Comparison of ENCODE assay signal across 8 cellular contexts in genomic region chrX:129540725-129541184, GRCh38. TPM values are rescaled to one million over a fixed set of nuclear protein-coding genes. Genes with fewer than 3 reads are reported as not detected.
DNase-seq lines count a peak whose midpoint lies in the region; ATAC-seq and TF ChIP-seq lines count a peak whose summit lies in the region.

No MANE protein-coding gene starts in this region.

- H3K27me3 ChIP-seq in MM.1S (replicated peaks; ENCODE audit: insufficient read depth, low read length) = no peaks in the 10 kb centered on the region

- no peaks in the 10 kb centered on the region for H3K4me1 ChIP-seq in MM.1S (ENCODE audit: low read length)

- no peak for TF ChIP-seq CTCF in MM.1S (IDR thresholded peaks at IDR 0.05; ENCODE audit: low read length)

- H3K27ac ChIP-seq in MM.1S (ENCODE audit: low read length) = no peak overlapping the region

- no peaks in the 10 kb centered on the region for H3K4me1 Mint-ChIP-seq in immature natural killer cell

- no peaks in the 10 kb centered on the region for H3K79me2 ChIP-seq in MM.1S (ENCODE audit: low read length)

- peak overlapping the region; percentile 25; the same call in 1 of the 2 replicates for H3K9ac ChIP-seq in MM.1S (ENCODE audit: low read length)

- H3K9me3 Mint-ChIP-seq in immature natural killer cell = no peaks in the 10 kb centered on the region

- peak overlapping the region; percentile 73 for H3K4me3 ChIP-seq in MM.1S (ENCODE audit: low read length)

- no peaks in the 10 kb centered on the region for H3K36me3 Mint-ChIP-seq in immature natural killer cell

- no peaks in the 10 kb centered on the region for H3F3A ChIP-seq in MM.1S (ENCODE audit: insufficient read depth, low read length)

- H2AFZ ChIP-seq in MM.1S (ENCODE audit: low read length) = peak overlapping the region; percentile 71

- H4K20me1 ChIP-seq in MM.1S (ENCODE audit: insufficient read depth, low read length) = no peaks in the 10 kb centered on the region

- H3K27ac Mint-ChIP-seq in immature natural killer cell = no peak overlapping the region

- no peaks in the 10 kb centered on the region for H3K9me2 ChIP-seq in MM.1S (replicated peaks; ENCODE audit: insufficient read depth, low read length)

- peaks cover 3 to 18% (median 3%) of the 10 kb centered on the region in 3 donors for H3K27me3 Mint-ChIP-seq in immature natural killer cell (ENCODE audit: low read depth in 3 of 3)

- peak; percentile 24 for ATAC-seq in GM21619 (IDR thresholded peaks at IDR 0.05; ENCODE audit: unreplicated experiment)
- ATAC-seq in stimulated activated naive CD8-positive, alpha-beta T cell treated with anti-CD3 and anti-CD28 coated beads, Interleukin-15, Interleukin-2, amounts not matched to agents 100 U/mL and 50 U/mL, for 24 hours = no peak
- no peak for ATAC-seq in HG03097 (IDR thresholded peaks at IDR 0.05; ENCODE audit: low FRiP score, unreplicated experiment)

- no peaks in the 10 kb centered on the region for H3K36me3 ChIP-seq in MM.1S (replicated peaks; ENCODE audit: insufficient read depth, low read length)

- DNase-seq in COLO668 (lab: John Stamatoyannopoulos, UW; ENCODE audit: unreplicated experiment) (peak; percentile 15), MM.1S (no peak), astrocyte of the hippocampus (ENCODE audit: low read depth, low spot score) (peak; percentile 18), immature natural killer cell (no peak), COR-L47 (lab: John Stamatoyannopoulos, UW) (no peak)
- peak; percentile 4 for DNase-seq in stimulated activated naive CD8-positive, alpha-beta T cell treated with anti-CD3 and anti-CD28 coated beads, Interleukin-15, Interleukin-2, amounts not matched to agents 100 U/mL and 50 U/mL, for 24 hours

- no peaks in the 10 kb centered on the region for H3K9me3 ChIP-seq in MM.1S (replicated peaks; ENCODE audit: insufficient read depth, low read length)

- H3K4me3 Mint-ChIP-seq in immature natural killer cell = peak overlapping the region; percentile 42 to 64 (median 47)

- peak overlapping the region; percentile 73 for H3K4me2 ChIP-seq in MM.1S (ENCODE audit: low read depth, low read length)

RNA-seq across cellular contexts. Expression of gene OCRL, which starts 0.7 kb away (rescaled TPM):
- polyA plus RNA-seq in immature natural killer cell = under 1 TPM in 1 of 3 donors, not detected in 2; 0.31 TPM

RNA-seq across cellular contexts. Expression of gene SMARCA1, which starts 17.5 kb away (rescaled TPM):
- polyA plus RNA-seq in immature natural killer cell = under 1 TPM in 2 of 3 donors, not detected in 1; 0.28 to 0.89 TPM

Comparison
In these comparisons a context has a peak if more than half of its experiments do, and no peak if none do; other contexts are left out.
1. DNase-seq: peak in COLO668 (single experiment), astrocyte of the hippocampus (single experiment) and stimulated activated naive CD8-positive, alpha-beta T cell treated with anti-CD3 and anti-CD28 coated beads, Interleukin-15, Interleukin-2, amounts not matched to agents 100 U/mL and 50 U/mL, for 24 hours (single experiment); none in MM.1S (single experiment), immature natural killer cell (0 of 3) and COR-L47 (single experiment).